In the genomic region with DNA sequence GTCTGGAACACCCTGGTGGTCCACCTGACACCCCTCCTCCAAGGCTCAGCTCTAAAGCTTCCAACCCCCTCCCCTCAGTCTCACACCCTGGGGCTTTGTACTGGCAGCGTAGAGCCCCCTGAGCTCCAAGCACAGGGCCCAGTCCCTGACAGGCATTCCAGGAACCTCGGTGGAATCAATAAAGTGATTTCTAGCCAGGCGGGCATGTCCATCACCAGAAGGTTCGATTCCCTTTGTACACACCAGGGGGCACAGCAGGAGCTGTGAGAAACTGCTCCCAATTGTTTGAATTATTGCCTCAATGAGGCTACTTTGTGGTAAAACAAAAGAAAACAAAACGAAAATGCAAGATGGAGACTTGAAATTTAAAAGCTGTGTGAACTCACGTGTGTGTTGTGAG, we compare ENCODE assay signal across 8 cellular contexts. TPM values are rescaled to one million over a fixed set of nuclear protein-coding genes. Genes with fewer than 3 reads are reported as not detected.
DNase-seq lines count a peak whose midpoint lies in the region; ATAC-seq and TF ChIP-seq lines count a peak whose summit lies in the region.

No MANE protein-coding gene starts in this region.

- CTCF ChIA-PET in PC-9 (lab: Charles Lee), result interaction anchor here (0.8 to 1.1 kb wide), 2 partner anchors 50 to 114 kb away, joined by 4 to 5 read pairs; no protein-coding TSS in a partner anchor

- ATAC-seq in heart left ventricle, result peak in 1 of 4 donors; percentile 24
- no peak for ATAC-seq in left ventricle myocardium superior
- no peak for ATAC-seq in GM18870 (IDR thresholded peaks at IDR 0.05; ENCODE audit: unreplicated experiment)

- BruUV-seq in PC-9 (replicated peaks; lab: Mats Ljungman, UMichigan), result no TSS peak

- H3K27ac ChIP-seq in heart left ventricle (no peak overlapping the region), PC-9 (no peak overlapping the region), adrenal gland (no peak overlapping the region)

- H2AFZ ChIP-seq in PC-9, result no peak overlapping the region

- H3K4me2 ChIP-seq in PC-9, result no peak overlapping the region

- no peaks in the 10 kb centered on the region for H3K27me3 ChIP-seq in heart left ventricle
- no peaks in the 10 kb centered on the region for H3K27me3 ChIP-seq in PC-9 (ENCODE audit: insufficient read depth, low read depth)
- no peaks in the 10 kb centered on the region for H3K27me3 ChIP-seq in adrenal gland

- WGBS in heart left ventricle, 4 donors, result 36 to 57% (median 37%) methylated on average over 6 of the region's 6 CpGs
- 28 to 40% (median 38%) methylated on average over 5 to 6 of the region's 6 CpGs for WGBS in adrenal gland, 4 donors

- TF ChIP-seq CTCF in heart left ventricle (IDR thresholded peaks at IDR 0.05), result peak; percentile 42 to 67 (median 51)
- TF ChIP-seq CTCF in PC-9 (conservative IDR thresholded peaks at IDR 0.05), result peak; percentile 66
- TF ChIP-seq CTCF in adrenal gland (IDR thresholded peaks at IDR 0.05), result peak; percentile 45 to 76 (median 62)

- intact Hi-C loops in heart left ventricle (cut with DNase I), result loop anchor here in 9 of 10 donors (1.0 to 5.0 kb wide), 5 partner anchors 110 to 116 kb away; no protein-coding TSS in a partner anchor
- intact Hi-C loops in left ventricle myocardium superior (cut with micrococcal nuclease), result no loop called here
- intact Hi-C loops in PC-9 (cut with micrococcal nuclease; ENCODE audit: unreplicated experiment), result loop anchor here (1.0 to 2.0 kb wide), 2 partner anchors 48 to 114 kb away; no protein-coding TSS in a partner anchor
- intact Hi-C loops in adrenal gland (cut with DNase I), result loop anchor here (2.0 to 10.0 kb wide), 2 partner anchors 114 to 118 kb away; no protein-coding TSS in a partner anchor

- H3K4me1 ChIP-seq in heart left ventricle, result no peaks in the 10 kb centered on the region
- no peaks in the 10 kb centered on the region for H3K4me1 ChIP-seq in PC-9 (replicated peaks; ENCODE audit: insufficient read depth)
- peaks cover 0 to 3% of the 10 kb centered on the region in 2 donors for H3K4me1 ChIP-seq in adrenal gland (replicated peaks in 1 of 2)

- H3K36me3 ChIP-seq in heart left ventricle (no peaks in the 10 kb centered on the region), PC-9 (ENCODE audit: low read depth) (no peaks in the 10 kb centered on the region), adrenal gland (replicated peaks in 1 of 2) (no peaks in the 10 kb centered on the region)

- no peak for TF ChIP-seq POLR2A in heart left ventricle (IDR thresholded peaks at IDR 0.05)
- no peak for TF ChIP-seq POLR2A in adrenal gland (IDR thresholded peaks at IDR 0.05)

- POLR2A ChIA-PET in PC-9 (lab: Charles Lee; ENCODE audit: unreplicated experiment), result interaction anchor here (0.6 kb wide), 1 partner anchor 102 kb away, joined by 3 read pairs; no protein-coding TSS in a partner anchor

- H3K4me3 ChIP-seq in heart left ventricle, result no peak overlapping the region
- no peak overlapping the region for H3K4me3 ChIP-seq in PC-9
- H3K4me3 ChIP-seq in adrenal gland, result no peak overlapping the region

- no peaks in the 10 kb centered on the region for H3F3A ChIP-seq in PC-9 (ENCODE audit: insufficient read depth, low read depth)

- H3K9me2 ChIP-seq in PC-9 (ENCODE audit: insufficient read depth), result no peaks in the 10 kb centered on the region

- no peaks in the 10 kb centered on the region for H3K79me2 ChIP-seq in PC-9 (ENCODE audit: low read depth)

- H3K9me3 ChIP-seq in heart left ventricle (no peaks in the 10 kb centered on the region), PC-9 (ENCODE audit: insufficient read depth, low read depth) (no peaks in the 10 kb centered on the region), adrenal gland (replicated peaks in 1 of 3) (no peaks in the 10 kb centered on the region)

- no peaks in the 10 kb centered on the region for H4K20me1 ChIP-seq in PC-9 (ENCODE audit: insufficient read depth)

- DNase-seq in heart left ventricle (peak in 1 of 5 donors; percentile 30), left ventricle myocardium superior (no peak), PC-9 (peak in 1 of 2 experiments; percentile 43), adrenal gland (peak in 6 of 7 donors; percentile 48 to 82 (median 53)), left kidney (ENCODE audit: low read depth, low spot score) (peak; percentile 73), amniotic stem cell (lab: John Stamatoyannopoulos, UW) (no peak)
- DNase-seq in stimulated activated CD8-positive, alpha-beta memory T cell treated with anti-CD3 and anti-CD28 coated beads, Interleukin-7, amount 100 ng/mL, for 4 hours (ENCODE audit: low read depth in 2 of 2), result peak; percentile 13 to 31

RNA-seq across cellular contexts. Expression of a gene that starts 51.8 kb away (rescaled TPM):
- total RNA-seq in heart left ventricle (10 to 100 TPM in 1 of 9 donors, 1 to 10 TPM in 2, under 1 TPM in 3, not detected in 3; 0.10 to 14.4 (median 1.5) TPM), left ventricle myocardium superior (1.2 TPM), PC-9 (2021) (0.30 and 0.94 TPM in 2 replicates), adrenal gland (1 to 10 TPM in 3 of 8 donors, under 1 TPM in 3, not detected in 2; 0.32 to 7.8 (median 1.7) TPM)
- polyA plus RNA-seq in heart left ventricle (under 1 TPM; 0.07 to 0.15 TPM), adrenal gland (1 to 10 TPM; 1.1 to 7.7 (median 1.3) TPM)

Comparison
In these comparisons a context has a peak if more than half of its experiments do, and no peak if none do; other contexts are left out.
1. DNase-seq: peak in adrenal gland (6 of 7), left kidney (single experiment) and stimulated activated CD8-positive, alpha-beta memory T cell treated with anti-CD3 and anti-CD28 coated beads, Interleukin-7, amount 100 ng/mL, for 4 hours (2 of 2); none in left ventricle myocardium superior (single experiment) and amniotic stem cell (single experiment).
2. Peak in every context shown above with its lines, with median percentiles within 50 percentile points of each other: CTCF ChIP-seq.